Comparison of ENCODE assay signal across 3 cellular contexts in genomic region chr2:123894167-123894566, GRCh38.
"Had no signal": no experiment of that assay in that cellular context is flagged by ENCODE, and none has a peak within 500 bp of the region (broad histone marks: within the 10 kb centered on the region; RNA-seq: fewer than 3 reads in every experiment).

No MANE protein-coding gene starts in this region.

- H3K4me3 ChIP-seq: GM12878 had no signal

- DNase-seq: GDM1, GF-D8 had no signal
